ENCODE assay signal across 8 cellular contexts in the genomic region with DNA sequence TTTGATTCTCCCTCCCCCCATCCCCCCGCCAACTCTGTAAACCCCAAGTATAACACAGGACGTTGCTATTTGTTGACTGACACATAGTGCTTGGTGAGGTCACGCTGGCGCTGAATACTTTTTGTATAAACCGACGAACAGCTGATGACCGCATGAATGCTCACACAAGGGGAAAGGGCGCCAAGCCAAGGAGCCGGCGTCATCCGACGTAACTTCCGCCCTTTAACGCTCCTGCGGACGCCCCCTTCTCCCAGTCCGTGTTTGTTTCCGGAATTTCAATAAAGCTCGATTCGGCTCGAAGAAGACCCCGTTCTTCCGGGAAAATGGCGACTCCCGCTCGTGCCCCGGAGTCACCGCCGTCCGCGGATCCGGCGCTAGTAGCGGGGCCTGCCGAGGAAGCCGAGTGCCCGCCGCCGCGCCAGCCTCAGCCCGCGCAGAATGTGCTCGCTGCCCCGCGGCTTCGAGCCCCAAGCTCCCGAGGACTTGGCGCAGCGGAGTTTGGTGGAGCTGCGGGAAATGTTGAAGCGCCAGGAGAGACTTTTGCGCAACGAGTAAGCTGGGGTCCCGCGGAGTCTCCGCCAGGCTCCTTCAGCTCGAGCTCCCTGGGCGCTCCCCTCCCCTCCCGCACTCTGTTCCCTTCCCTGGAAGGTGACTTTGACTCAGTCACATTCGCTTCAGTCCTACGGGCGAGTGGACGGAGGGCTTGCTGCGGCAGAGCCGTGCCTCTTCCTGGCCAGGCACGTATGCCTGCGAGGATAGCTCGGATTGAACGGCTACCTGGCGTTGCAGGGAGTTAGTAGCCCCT. TPM values are rescaled to one million over a fixed set of nuclear protein-coding genes. Genes with fewer than 3 reads are reported as not detected.
DNase-seq lines count a peak whose midpoint lies in the region; ATAC-seq lines count a peak whose summit lies in the region.

A gene (plus strand): TSS at position 310 of the 805 bp plus-strand sequence. CDS start 129 bp downstream, at position 439.

- H3K4me1 ChIP-seq in CD8-positive, alpha-beta memory T cell (ENCODE audit: insufficient read depth, low read length): peaks cover 46% of the 10 kb centered on the region
- peaks cover 23% of the 10 kb centered on the region for H3K4me1 ChIP-seq in effector memory CD4-positive, alpha-beta T cell (ENCODE audit: control insufficient read depth, insufficient read depth, low read length, poor library complexity, severe bottlenecking)

- H3K27ac Mint-ChIP-seq in CD8-positive, alpha-beta memory T cell: peak within 1 kb of the TSS; percentile 92 to 97 (median 95)

- DNase-seq in CD8-positive, alpha-beta memory T cell: peak; percentile 80 to 95 (median 93)
- DNase-seq in HS-5 (ENCODE audit: low read depth) (peak; percentile 98), lung microvascular endothelial cell (ENCODE audit: low read depth in 2 of 2) (peak; percentile 99)
- DNase-seq in NK-92 treated with Interleukin-12 subunit alpha and Interleukin-12 subunit beta, amount 100 ng/mL, for 24 hours (lab: John Stamatoyannopoulos, UW): peak; percentile 85
- peak; percentile 92 for DNase-seq in activated CD8-positive, alpha-beta memory T cell treated with anti-CD3 and anti-CD28 coated beads for 24 hours
- DNase-seq in effector memory CD4-positive, alpha-beta T cell: peak; percentile 84 to 87 (median 86)
- peak; percentile 79 to 87 (median 81) for DNase-seq in stimulated activated CD4-positive, alpha-beta T cell treated with anti-CD3 and anti-CD28 coated beads, TNF-alpha, amount 100 ng/mL, for 48 hours (ENCODE audit: low read depth in 3 of 3)

- H3K4me3 Mint-ChIP-seq in CD8-positive, alpha-beta memory T cell: peak within 1 kb of the TSS; percentile 83 to 95 (median 91)

- POLR2A ChIA-PET in CD8-positive, alpha-beta memory T cell (lab: Charles Lee): interaction anchor here (0.5 to 1.1 kb wide), 4 partner anchors 43 to 1044 kb away, joined by 3 to 8 read pairs (median 5); no protein-coding TSS in a partner anchor

- H3K27me3 ChIP-seq in CD8-positive, alpha-beta memory T cell (ENCODE audit: insufficient read depth, low read length, poor library complexity, severe bottlenecking): no peaks in the 10 kb centered on the region
- no peaks in the 10 kb centered on the region for H3K27me3 ChIP-seq in effector memory CD4-positive, alpha-beta T cell (replicated peaks; ENCODE audit: control insufficient read depth, insufficient read depth, low read length, poor library complexity, severe bottlenecking)

- H3K9me3 ChIP-seq in CD8-positive, alpha-beta memory T cell (ENCODE audit: low read length): no peaks in the 10 kb centered on the region
- H3K9me3 ChIP-seq in effector memory CD4-positive, alpha-beta T cell (ENCODE audit: control insufficient read depth, low read length): no peaks in the 10 kb centered on the region

- peak; percentile 92 for ATAC-seq in GM19468 (IDR thresholded peaks at IDR 0.05; ENCODE audit: extremely low read depth, unreplicated experiment)

- H3K4me3 ChIP-seq in CD8-positive, alpha-beta memory T cell (ENCODE audit: low read length): peak within 1 kb of the TSS; percentile 85
- peak within 1 kb of the TSS; percentile 72 for H3K4me3 ChIP-seq in effector memory CD4-positive, alpha-beta T cell (ENCODE audit: insufficient read depth, low read depth, low read length, poor library complexity, severe bottlenecking)

- CTCF ChIA-PET in CD8-positive, alpha-beta memory T cell (lab: Charles Lee): interaction anchor here (0.7 to 1.2 kb wide), 4 partner anchors 24 to 27 kb away, joined by 3 to 4 read pairs (median 4); no protein-coding TSS in a partner anchor

- peaks cover 0 to 40% (median 12%) of the 10 kb centered on the region in 3 donors for H3K36me3 Mint-ChIP-seq in CD8-positive, alpha-beta memory T cell

- peaks cover 13% of the 10 kb centered on the region for H3K36me3 ChIP-seq in CD8-positive, alpha-beta memory T cell (ENCODE audit: insufficient read depth, low read length)
- H3K36me3 ChIP-seq in effector memory CD4-positive, alpha-beta T cell (ENCODE audit: control insufficient read depth, insufficient read depth, low read length): peaks cover 20% of the 10 kb centered on the region

- no peaks in the 10 kb centered on the region for H3K9me3 Mint-ChIP-seq in CD8-positive, alpha-beta memory T cell

- H3K27ac ChIP-seq in CD8-positive, alpha-beta memory T cell (ENCODE audit: low read depth, low read length): peak within 1 kb of the TSS; percentile 85
- H3K27ac ChIP-seq in effector memory CD4-positive, alpha-beta T cell (ENCODE audit: insufficient read depth, low read length, poor library complexity, severe bottlenecking): peak within 1 kb of the TSS; percentile 89

- H3K4me1 Mint-ChIP-seq in CD8-positive, alpha-beta memory T cell: peaks cover 70 to 82% (median 73%) of the 10 kb centered on the region in 3 donors

- peaks cover 2 to 4% of the 10 kb centered on the region in 2 donors for H3K27me3 Mint-ChIP-seq in CD8-positive, alpha-beta memory T cell

RNA-seq across cellular contexts. Expression of the gene that starts here (rescaled TPM):
- 10 to 100 TPM; 57.9 to 72.3 TPM for total RNA-seq in CD8-positive, alpha-beta memory T cell
- 51.2 TPM for polyA plus RNA-seq in CD8-positive, alpha-beta memory T cell
- total RNA-seq in lung microvascular endothelial cell: 200 and 211 TPM in 2 replicates

Comparison
In these comparisons a context has a peak if more than half of its experiments do, and no peak if none do; other contexts are left out.
1. Peak in every context shown above with its lines: DNase-seq, ATAC-seq, H3K4me3 ChIP-seq and H3K27ac ChIP-seq.